Comparison of ENCODE assay signal across 27 cellular contexts in the genomic region with DNA sequence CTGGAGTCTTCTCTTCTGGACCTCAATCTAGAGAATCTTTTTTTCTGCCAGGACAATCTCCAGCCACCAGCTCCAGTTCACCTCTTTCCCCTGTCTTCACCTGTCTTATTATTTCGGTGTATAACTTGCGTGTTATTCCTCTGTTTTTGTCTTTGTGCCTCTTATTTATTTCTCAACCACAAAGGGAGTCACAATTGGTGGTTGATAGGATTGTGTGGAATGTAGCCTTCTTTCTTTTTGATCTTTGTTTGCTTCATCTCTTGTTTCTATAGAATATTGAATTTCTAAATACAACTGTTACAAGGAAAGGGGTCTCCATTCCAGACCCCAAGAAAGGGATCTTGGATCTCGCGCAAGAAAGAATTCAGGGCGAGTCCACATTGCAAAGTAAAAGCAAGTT.
"Had no signal": no experiment of that assay in that cellular context is flagged by ENCODE, and none has a peak within 500 bp of the region (broad histone marks: within the 10 kb centered on the region; RNA-seq: fewer than 3 reads in every experiment).

No MANE protein-coding gene starts in this region.

- DNase-seq: activated CD4-positive, alpha-beta memory T cell treated with anti-CD3 and anti-CD28 coated beads, Interleukin-2, amount 10 ng/mL, durations not matched to agents 7 days and 5 days; activated CD4-positive, alpha-beta T cell treated with anti-CD3 and anti-CD28 coated beads, Interleukin-2, amount 10 ng/mL, durations not matched to agents 7 days and 5 days; activated CD8-positive, alpha-beta memory T cell treated with anti-CD3 and anti-CD28 coated beads, Interleukin-2, amount 50 U/mL, for 48 hours; activated naive CD4-positive, alpha-beta T cell; activated naive CD8-positive, alpha-beta T cell treated with anti-CD3 and anti-CD28 coated beads for 36 hours; activated T-cell treated with anti-CD3 and anti-CD28 coated beads, Interleukin-2, amount 50 U/mL, for 4 hours; adrenal gland; aorta; caudate nucleus; foreskin melanocyte; heart right ventricle; kidney glomerular epithelial cell; lower lobe of right lung; mesenchymal stem cell; natural killer cell; stimulated activated naive CD8-positive, alpha-beta T cell treated with anti-CD3 and anti-CD28 coated beads, Interleukin-15, Interleukin-2, amounts not matched to agents 100 U/mL and 50 U/mL, for 24 hours; T-helper 9 cell; testis had no signal

- H3K36me3 Mint-ChIP-seq: activated naive CD8-positive, alpha-beta T cell treated with anti-CD3 and anti-CD28 coated beads for 36 hours; natural killer cell had no signal

- H3K4me1 ChIP-seq: adrenal gland, spleen had no signal

- H3K9me3 Mint-ChIP-seq: activated CD4-positive, alpha-beta memory T cell treated with anti-CD3 and anti-CD28 coated beads, Interleukin-2, amount 10 ng/mL, durations not matched to agents 7 days and 5 days; activated CD4-positive, alpha-beta T cell treated with anti-CD3 and anti-CD28 coated beads, Interleukin-2, amount 10 ng/mL, durations not matched to agents 7 days and 5 days; activated naive CD8-positive, alpha-beta T cell treated with anti-CD3 and anti-CD28 coated beads for 36 hours; activated T-cell treated with anti-CD3 and anti-CD28 coated beads, Interleukin-2, amount 50 U/mL, for 4 hours; activated T-helper 2 cell treated with anti-CD3 and anti-CD28 coated beads, Interferon-gamma antibody, Interleukin-2, Interleukin-4, amounts not matched to agents 10 μg/mL and 5 μg/mL and 100 μg/mL, durations not matched to agents 14 hours and 24 hours and 36 hours; natural killer cell had no signal

- H3K27me3 ChIP-seq: adrenal gland, esophagus muscularis mucosa, heart right ventricle, right atrium auricular region, spleen, testis had no signal

- H3K4me1 Mint-ChIP-seq: activated CD4-positive, alpha-beta memory T cell treated with anti-CD3 and anti-CD28 coated beads, Interleukin-2, amount 10 ng/mL, durations not matched to agents 7 days and 5 days; activated CD4-positive, alpha-beta T cell treated with anti-CD3 and anti-CD28 coated beads, Interleukin-2, amount 10 ng/mL, durations not matched to agents 7 days and 5 days; activated naive CD8-positive, alpha-beta T cell treated with anti-CD3 and anti-CD28 coated beads for 36 hours; natural killer cell had no signal

- H3K36me3 ChIP-seq: adrenal gland, esophagus muscularis mucosa, lower lobe of right lung, right atrium auricular region had no signal

- H3K4me3 ChIP-seq: adrenal gland, esophagus muscularis mucosa, heart right ventricle, lower lobe of right lung, right atrium auricular region, spleen, testis had no signal

- FAIRE-seq: TTC549, urothelium cell line had no signal

- H3K4me3 Mint-ChIP-seq: activated CD4-positive, alpha-beta memory T cell treated with anti-CD3 and anti-CD28 coated beads, Interleukin-2, amount 10 ng/mL, durations not matched to agents 7 days and 5 days; activated CD4-positive, alpha-beta T cell treated with anti-CD3 and anti-CD28 coated beads, Interleukin-2, amount 10 ng/mL, durations not matched to agents 7 days and 5 days; activated naive CD8-positive, alpha-beta T cell treated with anti-CD3 and anti-CD28 coated beads for 36 hours; activated T-cell treated with anti-CD3 and anti-CD28 coated beads, Interleukin-2, amount 50 U/mL, for 4 hours; natural killer cell had no signal

- H3K27me3 Mint-ChIP-seq: activated CD4-positive, alpha-beta memory T cell treated with anti-CD3 and anti-CD28 coated beads, Interleukin-2, amount 10 ng/mL, durations not matched to agents 7 days and 5 days; activated CD4-positive, alpha-beta T cell treated with anti-CD3 and anti-CD28 coated beads, Interleukin-2, amount 10 ng/mL, durations not matched to agents 7 days and 5 days; activated naive CD8-positive, alpha-beta T cell treated with anti-CD3 and anti-CD28 coated beads for 36 hours had no signal

- H3K27ac ChIP-seq: adrenal gland, esophagus muscularis mucosa, heart right ventricle, lower lobe of right lung, right atrium auricular region, spleen, testis, VCaP had no signal

- H3K27ac Mint-ChIP-seq: activated CD4-positive, alpha-beta memory T cell treated with anti-CD3 and anti-CD28 coated beads, Interleukin-2, amount 10 ng/mL, durations not matched to agents 7 days and 5 days; activated CD4-positive, alpha-beta T cell treated with anti-CD3 and anti-CD28 coated beads, Interleukin-2, amount 10 ng/mL, durations not matched to agents 7 days and 5 days; activated naive CD8-positive, alpha-beta T cell treated with anti-CD3 and anti-CD28 coated beads for 36 hours; activated T-helper 2 cell treated with anti-CD3 and anti-CD28 coated beads, Interferon-gamma antibody, Interleukin-2, Interleukin-4, amounts not matched to agents 10 μg/mL and 5 μg/mL and 100 μg/mL, durations not matched to agents 14 hours and 24 hours and 36 hours; natural killer cell had no signal

- ATAC-seq: activated CD4-positive, CD25-positive, alpha-beta regulatory T cell treated with anti-CD3 and anti-CD28 coated beads, Interleukin-2, amount 50 U/mL, for 24 hours; activated T-cell treated with anti-CD3 and anti-CD28 coated beads, Interleukin-2, amount 50 U/mL, for 4 hours; heart right ventricle; left lobe of liver; lower lobe of right lung; natural killer cell; stimulated activated naive CD8-positive, alpha-beta T cell treated with anti-CD3 and anti-CD28 coated beads, Interleukin-15, Interleukin-2, amounts not matched to agents 100 U/mL and 50 U/mL, for 24 hours had no signal

- H3K9me3 ChIP-seq: adrenal gland, esophagus muscularis mucosa, heart right ventricle, lower lobe of right lung, right atrium auricular region, spleen, testis had no signal
